29 cellular contexts compared by ENCODE assay signal in genomic region chr2:177232098-177232704, GRCh38. TPM values are rescaled to one million over a fixed set of nuclear protein-coding genes. Genes with fewer than 3 reads are reported as not detected.
A peak's percentile ranks its signal among the peaks of the same experiment; 100 is the strongest.
DNase-seq lines count a peak whose midpoint lies in the region; ATAC-seq and TF ChIP-seq lines count a peak whose summit lies in the region.
"Had no signal": no experiment of that assay in that cellular context is flagged by ENCODE, and none has a peak within 500 bp of the region (broad histone marks: within the 10 kb centered on the region; RNA-seq: fewer than 3 reads in every experiment).

No MANE protein-coding gene starts in this region.

- H3K4me1 Mint-ChIP-seq in CD4-positive, alpha-beta memory T cell = peaks cover 26 to 61% (median 38%) of the 10 kb centered on the region in 4 donors
- H3K4me1 Mint-ChIP-seq in chondrocyte (ENCODE audit: low read depth) = peaks cover 37% of the 10 kb centered on the region

- no peak for TF ChIP-seq CTCF in PC-9 (conservative IDR thresholded peaks at IDR 0.05)
- no peak for TF ChIP-seq CTCF in chondrocyte (IDR thresholded peaks at IDR 0.05)
- TF ChIP-seq CTCF in gastrocnemius medialis (IDR thresholded peaks at IDR 0.05 in 4 of 5, conservative IDR thresholded peaks at IDR 0.05 in 1 of 5) = no peak
- no peak for TF ChIP-seq CTCF in uterus (IDR thresholded peaks at IDR 0.05)
- no peak for TF ChIP-seq CTCF in omental fat pad (IDR thresholded peaks at IDR 0.05)

- peaks cover 53% of the 10 kb centered on the region for H4K20me1 ChIP-seq in PC-9 (ENCODE audit: insufficient read depth)

- H3K27me3 ChIP-seq in CD4-positive, alpha-beta memory T cell (ENCODE audit: insufficient read depth, low read length) = no peaks in the 10 kb centered on the region
- H3K27me3 ChIP-seq in PC-9 (ENCODE audit: insufficient read depth, low read depth) = no peaks in the 10 kb centered on the region
- H3K27me3 ChIP-seq in gastrocnemius medialis = no peaks in the 10 kb centered on the region
- no peaks in the 10 kb centered on the region for H3K27me3 ChIP-seq in uterus
- H3K27me3 ChIP-seq: brain microvascular endothelial cell, spleen, transverse colon had no signal

- peaks cover 52 to 70% of the 10 kb centered on the region in 2 donors for H3K36me3 Mint-ChIP-seq in CD4-positive, alpha-beta memory T cell
- H3K36me3 Mint-ChIP-seq in chondrocyte (ENCODE audit: low read depth) = peaks cover 28% of the 10 kb centered on the region

- peaks cover 14% of the 10 kb centered on the region for H3K4me1 ChIP-seq in CD4-positive, alpha-beta memory T cell (ENCODE audit: insufficient read depth, low read length)
- H3K4me1 ChIP-seq in PC-9 (replicated peaks; ENCODE audit: insufficient read depth) (no peaks in the 10 kb centered on the region), gastrocnemius medialis (peaks cover 49 to 55% of the 10 kb centered on the region in 2 donors), uterus (peaks cover 0 to 5% of the 10 kb centered on the region in 2 donors)

- CTCF ChIA-PET in CD4-positive, alpha-beta memory T cell (lab: Charles Lee; ENCODE audit: partially characterized antibody) = interaction anchor here (1.1 to 4.9 kb wide), 3 partner anchors 32 to 83 kb away, joined by 3 to 41 read pairs (median 11); partner anchors contain the start of gene NFE2L2
- CTCF ChIA-PET in PC-9 (lab: Charles Lee) = interaction anchor here (0.6 to 1.0 kb wide), 2 partner anchors 31 to 67 kb away, joined by 3 read pairs; no protein-coding TSS in a partner anchor

- H3K27ac Mint-ChIP-seq in CD4-positive, alpha-beta memory T cell = peak overlapping the region in 5 of 7 donors; percentile 27 to 65 (median 50)
- H3K27ac Mint-ChIP-seq in chondrocyte (ENCODE audit: unreplicated experiment) = peak overlapping the region; percentile 5

- peaks cover 95% of the 10 kb centered on the region for H3F3A ChIP-seq in PC-9 (ENCODE audit: insufficient read depth, low read depth)

- peaks cover 59% of the 10 kb centered on the region for H3K79me2 ChIP-seq in PC-9 (ENCODE audit: low read depth)

- BruUV-seq in PC-9 (replicated peaks; lab: Mats Ljungman, UMichigan) = no TSS peak

- H3K9me3 ChIP-seq in CD4-positive, alpha-beta memory T cell (ENCODE audit: control insufficient read depth in 1 of 2, low read length in 2 of 2) = no peaks in the 10 kb centered on the region
- H3K9me3 ChIP-seq in PC-9 (ENCODE audit: insufficient read depth, low read depth) (no peaks in the 10 kb centered on the region), gastrocnemius medialis (no peaks in the 10 kb centered on the region), uterus (no peaks in the 10 kb centered on the region)
- H3K9me3 ChIP-seq: HAP-1, spleen, transverse colon had no signal

- H3K27me3 Mint-ChIP-seq in CD4-positive, alpha-beta memory T cell = no peaks in the 10 kb centered on the region
- no peaks in the 10 kb centered on the region for H3K27me3 Mint-ChIP-seq in chondrocyte (ENCODE audit: low read depth)
- H3K27me3 Mint-ChIP-seq: stimulated activated naive CD8-positive, alpha-beta T cell treated with anti-CD3 and anti-CD28 coated beads, Interleukin-15, amount 100 ng/mL, for 72 hours had no signal

- H3K4me2 ChIP-seq in PC-9 = no peak overlapping the region

- DNase-seq in CD4-positive, alpha-beta memory T cell = no peak
- no peak for DNase-seq in PC-9
- no peak for DNase-seq in chondrocyte (ENCODE audit: low spot score)
- no peak for DNase-seq in gastrocnemius medialis
- DNase-seq in DMS79 treated with DMSO at 0.1 percent for 48 hours (lab: John Stamatoyannopoulos, UW) = no peak
- no peak for DNase-seq in uterus
- DNase-seq in omental fat pad (ENCODE audit: low spot score) = no peak
- DNase-seq: brain microvascular endothelial cell; C1 segment of cervical spinal cord; DND-41; GF-D8; hippocampal formation; NCI-H1417; NCI-H2029 treated with DMSO at 0.1 percent for 48 hours; NCI-H2227 treated with DMSO at 0.1 percent for 48 hours; NCI-H526; PC-3; right cardiac atrium; Right ventricle myocardium superior; spleen; stimulated activated CD4-positive, alpha-beta T cell treated with anti-CD3 and anti-CD28 coated beads, Interleukin-2, amount 100 ng/mL, for 24 hours; stimulated activated CD8-positive, alpha-beta memory T cell treated with anti-CD3 and anti-CD28 coated beads, Interleukin-4, amount 100 ng/mL, for 48 hours; stimulated activated naive CD8-positive, alpha-beta T cell treated with anti-CD3 and anti-CD28 coated beads, Interleukin-15, amount 100 ng/mL, for 72 hours; T-helper 2 cell; transverse colon had no signal

- no peaks in the 10 kb centered on the region for H3K9me2 ChIP-seq in PC-9 (ENCODE audit: insufficient read depth)

- H2AFZ ChIP-seq in PC-9 = no peak overlapping the region
- H2AFZ ChIP-seq: parathyroid adenoma had no signal

- H3K36me3 ChIP-seq in CD4-positive, alpha-beta memory T cell (ENCODE audit: insufficient read depth, low read length) = peaks cover 35% of the 10 kb centered on the region
- H3K36me3 ChIP-seq in PC-9 (ENCODE audit: low read depth) = peaks cover 70% of the 10 kb centered on the region
- H3K36me3 ChIP-seq in gastrocnemius medialis = peaks cover 0 to 45% of the 10 kb centered on the region in 2 donors
- H3K36me3 ChIP-seq in uterus = no peaks in the 10 kb centered on the region

- H3K4me3 ChIP-seq in CD4-positive, alpha-beta memory T cell (ENCODE audit: low read length in 2 of 2) = no peak overlapping the region
- H3K4me3 ChIP-seq in PC-9 (no peak overlapping the region), gastrocnemius medialis (no peak overlapping the region), uterus (no peak overlapping the region)
- H3K4me3 ChIP-seq: HAP-1, lung, spleen, transverse colon had no signal

- TF ChIP-seq POLR2A in gastrocnemius medialis (IDR thresholded peaks at IDR 0.05) = no peak
- TF ChIP-seq POLR2A in uterus (IDR thresholded peaks at IDR 0.05) = no peak

- POLR2A ChIA-PET in CD4-positive, alpha-beta memory T cell (lab: Charles Lee; ENCODE audit: partially characterized antibody) = interaction anchor here (0.6 to 11.1 kb wide), 6 partner anchors 7 to 78 kb away, joined by 3 to 133 read pairs (median 10); partner anchors contain the start of genes HNRNPA3 and NFE2L2
- POLR2A ChIA-PET in PC-9 (lab: Charles Lee; ENCODE audit: unreplicated experiment) = interaction anchor here (0.6 kb wide), 1 partner anchor 31 kb away, joined by 3 read pairs; no protein-coding TSS in a partner anchor

- intact Hi-C loops in CD4-positive, alpha-beta memory T cell (cut with micrococcal nuclease) = no loop called here
- intact Hi-C loops in PC-9 (cut with micrococcal nuclease; ENCODE audit: unreplicated experiment) = no loop called here
- intact Hi-C loops in gastrocnemius medialis (cut with DNase I; ENCODE audit: low total_unique reads) = no loop called here
- intact Hi-C loops in uterus (cut with DNase I; ENCODE audit: low total_unique reads) = no loop called here

- H3K4me3 Mint-ChIP-seq in CD4-positive, alpha-beta memory T cell = no peak overlapping the region
- H3K4me3 Mint-ChIP-seq in chondrocyte (ENCODE audit: unreplicated experiment) = no peak overlapping the region
- H3K4me3 Mint-ChIP-seq: stimulated activated naive CD8-positive, alpha-beta T cell treated with anti-CD3 and anti-CD28 coated beads, Interleukin-15, amount 100 ng/mL, for 72 hours had no signal

- no peak overlapping the region for H3K27ac ChIP-seq in CD4-positive, alpha-beta memory T cell (ENCODE audit: low read depth, low read length)
- 0 out of 2 replicates have a peak overlapping the region, but pooled peaks have one; percentile 8 for H3K27ac ChIP-seq in PC-9
- H3K27ac ChIP-seq in gastrocnemius medialis = peak overlapping the region; percentile 63 to 83 (median 79)
- H3K27ac ChIP-seq in uterus = no peak overlapping the region
- H3K27ac ChIP-seq: brain microvascular endothelial cell, parathyroid adenoma, transverse colon had no signal

- in situ Hi-C loops in gastrocnemius medialis (cut with MboI; ENCODE audit: low sequenced_read_pairs in 4 of 4) = no loop called here

- H3K9me3 Mint-ChIP-seq in CD4-positive, alpha-beta memory T cell = peaks cover 0 to 2% (median 0%) of the 10 kb centered on the region in 8 donors
- H3K9me3 Mint-ChIP-seq in chondrocyte (ENCODE audit: low read depth) = no peaks in the 10 kb centered on the region
- H3K9me3 Mint-ChIP-seq: stimulated activated naive CD8-positive, alpha-beta T cell treated with anti-CD3 and anti-CD28 coated beads, Interleukin-15, amount 100 ng/mL, for 72 hours had no signal

- no peak for ATAC-seq in gastrocnemius medialis
- ATAC-seq in omental fat pad (ENCODE audit: low FRiP score) = no peak
- ATAC-seq: activated CD4-positive, CD25-positive, alpha-beta regulatory T cell treated with anti-CD3 and anti-CD28 coated beads, Interleukin-2, amount 50 U/mL, for 24 hours; PC-3; right cardiac atrium; stimulated activated naive CD8-positive, alpha-beta T cell treated with anti-CD3 and anti-CD28 coated beads, Interleukin-15, amount 100 ng/mL, for 72 hours had no signal

RNA-seq across cellular contexts. Expression of gene HNRNPA3, which starts 19.6 kb away (rescaled TPM):
- 100 to 1,000 TPM; 172 to 175 TPM for total RNA-seq in CD4-positive, alpha-beta memory T cell
- polyA plus RNA-seq in CD4-positive, alpha-beta memory T cell = 10 to 100 TPM; 41.1 to 64.5 TPM
- 245 and 290 TPM in 2 replicates for total RNA-seq in PC-9 (2021)
- 98.0 to 153 TPM (median 106 TPM) in 3 replicates for total RNA-seq in chondrocyte
- 10 to 100 TPM; 16.1 to 32.2 (median 22.4) TPM for total RNA-seq in gastrocnemius medialis
- 100 to 1,000 TPM in 2 of 4 donors, 10 to 100 TPM in 2; 56.4 to 256 (median 107) TPM for total RNA-seq in uterus
- total RNA-seq in omental fat pad = 10 to 100 TPM; 53.1 to 92.4 (median 67.0) TPM

RNA-seq across cellular contexts. Expression of gene NFE2L2, which starts 32.3 kb away (rescaled TPM):
- 10 to 100 TPM; 86.9 TPM for total RNA-seq in CD4-positive, alpha-beta memory T cell
- 10 to 100 TPM; 39.6 to 63.6 TPM for polyA plus RNA-seq in CD4-positive, alpha-beta memory T cell
- total RNA-seq in PC-9 (2021) = 117 and 138 TPM in 2 replicates
- 65.7 to 88.2 TPM (median 86.8 TPM) in 3 replicates for total RNA-seq in chondrocyte
- total RNA-seq in gastrocnemius medialis = 10 to 100 TPM; 33.0 to 93.3 (median 59.1) TPM
- total RNA-seq in uterus = 100 to 1,000 TPM in 1 of 4 donors, 10 to 100 TPM in 3; 53.0 to 148 (median 90.0) TPM
- 100 to 1,000 TPM in 2 of 4 donors, 10 to 100 TPM in 2; 88.5 to 140 (median 106) TPM for total RNA-seq in omental fat pad

Comparison
In these comparisons a context has a peak if more than half of its experiments do, and no peak if none do; other contexts are left out.
1. H3K27ac ChIP-seq: peak in PC-9 (single experiment) and gastrocnemius medialis (4 of 4); none in CD4-positive, alpha-beta memory T cell (single experiment) and uterus (0 of 2).